Comparison of ENCODE assay signal across 14 cellular contexts in genomic region chr11:69654001-69654659, GRCh38. TPM values are rescaled to one million over a fixed set of nuclear protein-coding genes. Genes with fewer than 3 reads are reported as not detected.
DNase-seq lines count a peak whose midpoint lies in the region; ATAC-seq and TF ChIP-seq lines count a peak whose summit lies in the region.
"Had no signal": no experiment of that assay in that cellular context is flagged by ENCODE, and none has a peak within 500 bp of the region (broad histone marks: within the 10 kb centered on the region; RNA-seq: fewer than 3 reads in every experiment).

No MANE protein-coding gene starts in this region.

- peaks cover 69% of the 10 kb centered on the region for H3F3A ChIP-seq in GM23248 (ENCODE audit: insufficient read depth)

- H3K9me3 ChIP-seq in GM23248 (ENCODE audit: low read depth) (no peaks in the 10 kb centered on the region), SK-N-MC (ENCODE audit: low read depth, low read length) (no peaks in the 10 kb centered on the region), mucosa of descending colon (no peaks in the 10 kb centered on the region)
- H3K9me3 ChIP-seq: MG63 had no signal

- no peak overlapping the region for H2AFZ ChIP-seq in GM23248

- H3K4me1 ChIP-seq in GM23248 (ENCODE audit: insufficient read depth) = no peaks in the 10 kb centered on the region
- no peaks in the 10 kb centered on the region for H3K4me1 ChIP-seq in mucosa of descending colon (ENCODE audit: low read depth)

- H3K4me3 ChIP-seq in GM23248 (no peak overlapping the region), SK-N-MC (no peak overlapping the region), mucosa of descending colon (no peak overlapping the region), brain microvascular endothelial cell (ENCODE audit: low read depth, low read length) (no peak overlapping the region)
- H3K4me3 ChIP-seq: lung, MG63, skin epidermis had no signal

- WGBS in GM23248 (ENCODE audit: low coverage in 1 of 2, low lambda C conversion rate in 2 of 2, missing lambda C conversion rate in 2 of 2), 2 experiments = 88 to 90% methylated on average over 35 to 38 of the region's 38 CpGs

- H3K9me2 ChIP-seq in GM23248 (ENCODE audit: insufficient read depth) = no peaks in the 10 kb centered on the region

- no peak overlapping the region for H3K9ac ChIP-seq in GM23248
- no peak overlapping the region for H3K9ac ChIP-seq in SK-N-MC (ENCODE audit: insufficient read length)

- peaks cover 11% of the 10 kb centered on the region for H4K20me1 ChIP-seq in GM23248 (ENCODE audit: insufficient read depth)

- no peak overlapping the region for H3K4me2 ChIP-seq in GM23248 (ENCODE audit: unreplicated experiment)

- intact Hi-C loops in mucosa of descending colon (cut with DNase I, micrococcal nuclease) = no loop called here

- H3K27ac ChIP-seq in GM23248 (peak overlapping the region; percentile 9), SK-N-MC (peak overlapping the region; percentile 98), brain microvascular endothelial cell (no peak overlapping the region)
- H3K27ac ChIP-seq: skin epidermis had no signal

- ATAC-seq in mucosa of descending colon = peak; percentile 36

- H3K27me3 ChIP-seq in GM23248 (replicated peaks; ENCODE audit: insufficient read depth) = no peaks in the 10 kb centered on the region
- H3K27me3 ChIP-seq in brain microvascular endothelial cell (replicated peaks) = no peaks in the 10 kb centered on the region
- H3K27me3 ChIP-seq: MG63 had no signal

- H3K79me2 ChIP-seq in GM23248 (ENCODE audit: insufficient read depth) = peaks cover 19% of the 10 kb centered on the region

- in situ Hi-C loops in GM23248 (cut with MboI) (no loop called here), brain microvascular endothelial cell (cut with HindIII; ENCODE audit: low pct_ligation_motif_present, low sequenced_read_pairs) (loop anchor here (25.0 kb wide), 1 partner anchor 542 kb away; no protein-coding TSS in a partner anchor)

- DNase-seq in NCI-H1092 treated with DMSO at 0.1 percent for 48 hours (lab: John Stamatoyannopoulos, UW) (peak; percentile 30), NCI-H1092 (lab: John Stamatoyannopoulos, UW) (no peak), GM23248 (peak; percentile 31), SK-N-MC (ENCODE audit: low read depth, low spot score) (no peak), mucosa of descending colon (no peak), brain microvascular endothelial cell (no peak), LoVo (ENCODE audit: low spot score) (no peak)
- DNase-seq in activated effector memory CD4-positive, alpha-beta T cell treated with anti-CD3 and anti-CD28 coated beads, Interleukin-2, amount 50 U/mL, for 16 hours = no peak
- DNase-seq: activated gamma-delta T cell, GOT3, NCI-H446 treated with DMSO at 0.1 percent for 48 hours had no signal

- TF ChIP-seq CTCF in mucosa of descending colon (IDR thresholded peaks at IDR 0.05) = no peak
- no peak for TF ChIP-seq CTCF in brain microvascular endothelial cell (IDR thresholded peaks at IDR 0.05; ENCODE audit: low read depth, low read length, missing control alignments)

- H3K36me3 ChIP-seq in GM23248 (ENCODE audit: low read depth) (peaks cover 50% of the 10 kb centered on the region), SK-N-MC (ENCODE audit: insufficient read depth, low read length) (peaks cover 51% of the 10 kb centered on the region), mucosa of descending colon (ENCODE audit: low read depth) (no peaks in the 10 kb centered on the region), brain microvascular endothelial cell (replicated peaks) (peaks cover 48% of the 10 kb centered on the region)

RNA-seq across cellular contexts. Expression of gene CCND1, which starts 13.2 kb away (rescaled TPM):
- 684 and 695 TPM in 2 replicates for total RNA-seq in GM23248 (2014; rRNA removed; shearing (Covaris generic))
- polyA plus RNA-seq in GM23248 (2016; fragmentation: Nextera tagmentation; extraction: Ambion mirVana) = 1,097 and 1,184 TPM in 2 replicates
- total RNA-seq in mucosa of descending colon = 10 to 100 TPM; 44.6 to 82.4 (median 58.9) TPM

RNA-seq across cellular contexts. Expression of gene LTO1, which starts 21.0 kb away (rescaled TPM):
- 20.6 and 37.3 TPM in 2 replicates for total RNA-seq in GM23248 (2014; rRNA removed; shearing (Covaris generic))
- polyA plus RNA-seq in GM23248 (2016; fragmentation: Nextera tagmentation; extraction: Ambion mirVana) = 25.5 and 26.2 TPM in 2 replicates
- 10 to 100 TPM; 21.8 to 30.5 (median 22.4) TPM for total RNA-seq in mucosa of descending colon

RNA-seq across cellular contexts. Expression of gene FGF19, which starts 49.7 kb away (rescaled TPM):
- total RNA-seq in GM23248 (2014; rRNA removed; shearing (Covaris generic)) = not detected in 2 replicates
- not detected in 2 replicates for polyA plus RNA-seq in GM23248 (2016; fragmentation: Nextera tagmentation; extraction: Ambion mirVana)
- not detected for total RNA-seq in mucosa of descending colon
- polyA plus RNA-seq: lung had no signal

Comparison
In these comparisons a context has a peak if more than half of its experiments do, and no peak if none do; other contexts are left out.
1. DNase-seq: peak in NCI-H1092 treated with DMSO at 0.1 percent for 48 hours (single experiment) and GM23248 (single experiment); none in NCI-H1092 (single experiment), SK-N-MC (single experiment), mucosa of descending colon (0 of 3), brain microvascular endothelial cell (single experiment), activated effector memory CD4-positive, alpha-beta T cell treated with anti-CD3 and anti-CD28 coated beads, Interleukin-2, amount 50 U/mL, for 16 hours (single experiment) and LoVo (single experiment).